9 cellular contexts compared by ENCODE assay signal in genomic region chr19:17385878-17386611, GRCh38. TPM values are rescaled to one million over a fixed set of nuclear protein-coding genes. Genes with fewer than 3 reads are reported as not detected.
DNase-seq lines count a peak whose midpoint lies in the region; ATAC-seq and TF ChIP-seq lines count a peak whose summit lies in the region.
"Had no signal": no experiment of that assay in that cellular context is flagged by ENCODE, and none has a peak within 500 bp of the region (broad histone marks: within the 10 kb centered on the region; RNA-seq: fewer than 3 reads in every experiment).

No MANE protein-coding gene starts in this region.

- H3K36me3 Mint-ChIP-seq in CD4-positive, alpha-beta T cell (ENCODE audit: low read depth) = no peaks in the 10 kb centered on the region
- no peaks in the 10 kb centered on the region for H3K36me3 Mint-ChIP-seq in activated naive CD8-positive, alpha-beta T cell treated with anti-CD3 and anti-CD28 coated beads for 36 hours

- peak; percentile 51 for ATAC-seq in CD4-positive, alpha-beta T cell (ENCODE audit: poor library complexity)
- ATAC-seq in right cardiac atrium (peak; percentile 48 to 77), HG03442 (IDR thresholded peaks at IDR 0.05; ENCODE audit: unreplicated experiment) (no peak)

- no peaks in the 10 kb centered on the region for H3K9me3 ChIP-seq in CD4-positive, alpha-beta T cell (ENCODE audit: control insufficient read depth, low read length)
- H3K9me3 ChIP-seq in right cardiac atrium (ENCODE audit: control insufficient read depth, low read length) = no peaks in the 10 kb centered on the region

- no peak overlapping the region for H3K4me3 ChIP-seq in right cardiac atrium (ENCODE audit: low read length)

- POLR2A ChIA-PET in CD4-positive, alpha-beta T cell (lab: Charles Lee) = interaction anchor here (0.9 to 1.0 kb wide), 2 partner anchors 9 to 93 kb away, joined by 3 read pairs; no protein-coding TSS in a partner anchor

- H3K4me1 Mint-ChIP-seq in CD4-positive, alpha-beta T cell (ENCODE audit: low read depth) = peaks cover 10% of the 10 kb centered on the region
- peaks cover 7% of the 10 kb centered on the region for H3K4me1 Mint-ChIP-seq in activated naive CD8-positive, alpha-beta T cell treated with anti-CD3 and anti-CD28 coated beads for 36 hours

- no peaks in the 10 kb centered on the region for H3K9me3 Mint-ChIP-seq in CD4-positive, alpha-beta T cell
- no peaks in the 10 kb centered on the region for H3K9me3 Mint-ChIP-seq in activated naive CD8-positive, alpha-beta T cell treated with anti-CD3 and anti-CD28 coated beads for 36 hours

- CTCF ChIA-PET in CD4-positive, alpha-beta T cell (lab: Charles Lee) = interaction anchor here (0.6 to 2.2 kb wide), 16 partner anchors 10 to 126 kb away, joined by 3 to 17 read pairs (median 3); partner anchors contain the start of genes ABHD8, BST2, MVB12A and TMEM221

- DNase-seq in CD4-positive, alpha-beta T cell = peak; percentile 40 to 72 (median 52)
- peak; percentile 53 for DNase-seq in HT-29 (ENCODE audit: low spot score)
- DNase-seq in SK-N-DZ (ENCODE audit: low spot score) = peak; percentile 56
- peak; percentile 70 for DNase-seq in activated naive CD8-positive, alpha-beta T cell treated with anti-CD3 and anti-CD28 coated beads for 36 hours
- peak; percentile 78 to 88 (median 88) for DNase-seq in right cardiac atrium
- peak; percentile 65 for DNase-seq in stimulated activated CD4-positive, alpha-beta T cell treated with anti-CD3 and anti-CD28 coated beads, Interleukin-12 subunit alpha, Interleukin-12 subunit beta, amount 100 ng/mL, for 4 hours
- no peak for DNase-seq in globus pallidus (ENCODE audit: low spot score)

- peak; percentile 92 for TF ChIP-seq CTCF in CD4-positive, alpha-beta T cell (IDR thresholded peaks at IDR 0.05)

- intact Hi-C loops in CD4-positive, alpha-beta T cell (cut with DNase I, micrococcal nuclease) = loop anchor here (1.0 to 10.0 kb wide), 5 partner anchors 40 to 321 kb away; partner anchors contain the start of genes BABAM1 (in 1 of the 2) and USHBP1 (in 1 of the 2)
- intact Hi-C loops in right cardiac atrium (cut with DNase I) = loop anchor here in 3 of 4 donors (2.0 to 10.0 kb wide), 3 partner anchors 39 to 91 kb away; no protein-coding TSS in a partner anchor

- 30% methylated on average over 20 of the region's 20 CpGs for WGBS in right cardiac atrium

- H3K27ac Mint-ChIP-seq in CD4-positive, alpha-beta T cell = no peak overlapping the region
- H3K27ac Mint-ChIP-seq in activated naive CD8-positive, alpha-beta T cell treated with anti-CD3 and anti-CD28 coated beads for 36 hours = no peak overlapping the region

- no peaks in the 10 kb centered on the region for H3K27me3 ChIP-seq in CD4-positive, alpha-beta T cell (ENCODE audit: control insufficient read depth, insufficient read depth, low read length)
- no peaks in the 10 kb centered on the region for H3K27me3 ChIP-seq in right cardiac atrium (ENCODE audit: control insufficient read depth, insufficient read depth)

- no peaks in the 10 kb centered on the region for H3K4me1 ChIP-seq in right cardiac atrium (ENCODE audit: control insufficient read depth, insufficient read depth, low read length)

- peak overlapping the region; percentile 38 for H3K4me3 Mint-ChIP-seq in CD4-positive, alpha-beta T cell
- H3K4me3 Mint-ChIP-seq in activated naive CD8-positive, alpha-beta T cell treated with anti-CD3 and anti-CD28 coated beads for 36 hours = no peak overlapping the region

- no peak overlapping the region for H3K27ac ChIP-seq in CD4-positive, alpha-beta T cell (ENCODE audit: low read depth, low read length)
- H3K27ac ChIP-seq in right cardiac atrium (ENCODE audit: low read length) = no peak overlapping the region

- no peaks in the 10 kb centered on the region for H3K27me3 Mint-ChIP-seq in CD4-positive, alpha-beta T cell
- peaks cover 9% of the 10 kb centered on the region for H3K27me3 Mint-ChIP-seq in activated naive CD8-positive, alpha-beta T cell treated with anti-CD3 and anti-CD28 coated beads for 36 hours

RNA-seq across cellular contexts. Expression of gene CCDC194, which starts 8.0 kb away (rescaled TPM):
- not detected for total RNA-seq in CD4-positive, alpha-beta T cell
- total RNA-seq in HT-29 (2014; rRNA removed; shearing (Covaris generic)) = 0.81 and 1.6 TPM in 2 replicates
- not detected in 2 replicates for polyA plus RNA-seq in SK-N-DZ (2014; cell fraction: cytosol; rRNA removed)
- not detected in 2 replicates for polyA plus RNA-seq in SK-N-DZ (2014; cell fraction: nucleus; rRNA removed)
- total RNA-seq in activated naive CD8-positive, alpha-beta T cell treated with anti-CD3 and anti-CD28 coated beads for 36 hours = 1 to 10 TPM in 1 of 2 experiments, under 1 TPM in 1; 0.96 to 1.6 TPM
- under 1 TPM in 1 of 4 donors, not detected in 3; 0.43 TPM for total RNA-seq in right cardiac atrium
- not detected for polyA plus RNA-seq in right cardiac atrium
- total RNA-seq: skeletal muscle tissue had no signal

RNA-seq across cellular contexts. Expression of gene PLVAP, which starts 8.9 kb away (rescaled TPM):
- total RNA-seq in CD4-positive, alpha-beta T cell = not detected
- not detected in 2 replicates for total RNA-seq in HT-29 (2014; rRNA removed; shearing (Covaris generic))
- polyA plus RNA-seq in SK-N-DZ (2014; cell fraction: cytosol; rRNA removed) = not detected in 2 replicates
- not detected in 2 replicates for polyA plus RNA-seq in SK-N-DZ (2014; cell fraction: nucleus; rRNA removed)
- not detected for total RNA-seq in activated naive CD8-positive, alpha-beta T cell treated with anti-CD3 and anti-CD28 coated beads for 36 hours
- 100 to 1,000 TPM; 105 to 113 (median 108) TPM for total RNA-seq in right cardiac atrium
- polyA plus RNA-seq in right cardiac atrium = 81.7 TPM

RNA-seq across cellular contexts. Expression of gene BST2, which starts 19.4 kb away (rescaled TPM):
- total RNA-seq in CD4-positive, alpha-beta T cell = 10 to 100 TPM; 16.1 to 16.8 TPM
- total RNA-seq in HT-29 (2014; rRNA removed; shearing (Covaris generic)) = 134 and 172 TPM in 2 replicates
- polyA plus RNA-seq in SK-N-DZ (2014; cell fraction: cytosol; rRNA removed) = 28.7 and 30.0 TPM in 2 replicates
- 16.6 and 18.5 TPM in 2 replicates for polyA plus RNA-seq in SK-N-DZ (2014; cell fraction: nucleus; rRNA removed)
- total RNA-seq in activated naive CD8-positive, alpha-beta T cell treated with anti-CD3 and anti-CD28 coated beads for 36 hours = 10 to 100 TPM; 92.6 to 98.6 TPM
- 10 to 100 TPM; 32.3 to 56.3 (median 39.6) TPM for total RNA-seq in right cardiac atrium
- 45.1 TPM for polyA plus RNA-seq in right cardiac atrium

RNA-seq across cellular contexts. Expression of gene MVB12A, which starts 33.8 kb away (rescaled TPM):
- total RNA-seq in CD4-positive, alpha-beta T cell = 10 to 100 TPM in 1 of 2 experiments, 1 to 10 TPM in 1; 9.8 to 10.7 TPM
- total RNA-seq in HT-29 (2014; rRNA removed; shearing (Covaris generic)) = 59.0 and 77.0 TPM in 2 replicates
- polyA plus RNA-seq in SK-N-DZ (2014; cell fraction: cytosol; rRNA removed) = 149 and 153 TPM in 2 replicates
- polyA plus RNA-seq in SK-N-DZ (2014; cell fraction: nucleus; rRNA removed) = 92.8 and 117 TPM in 2 replicates
- 10 to 100 TPM; 26.4 to 27.4 TPM for total RNA-seq in activated naive CD8-positive, alpha-beta T cell treated with anti-CD3 and anti-CD28 coated beads for 36 hours
- 10 to 100 TPM; 20.6 to 27.2 (median 23.4) TPM for total RNA-seq in right cardiac atrium
- 30.5 TPM for polyA plus RNA-seq in right cardiac atrium

RNA-seq across cellular contexts. Expression of gene GTPBP3, which starts 48.7 kb away (rescaled TPM):
- total RNA-seq in CD4-positive, alpha-beta T cell = 10 to 100 TPM; 21.2 to 24.0 TPM
- total RNA-seq in HT-29 (2014; rRNA removed; shearing (Covaris generic)) = 40.0 and 64.4 TPM in 2 replicates
- 66.6 and 71.1 TPM in 2 replicates for polyA plus RNA-seq in SK-N-DZ (2014; cell fraction: cytosol; rRNA removed)
- 107 and 148 TPM in 2 replicates for polyA plus RNA-seq in SK-N-DZ (2014; cell fraction: nucleus; rRNA removed)
- 10 to 100 TPM; 49.0 to 49.6 TPM for total RNA-seq in activated naive CD8-positive, alpha-beta T cell treated with anti-CD3 and anti-CD28 coated beads for 36 hours
- total RNA-seq in right cardiac atrium = 10 to 100 TPM in 2 of 4 donors, 1 to 10 TPM in 2; 7.9 to 11.3 (median 10.3) TPM
- polyA plus RNA-seq in right cardiac atrium = 8.4 TPM

Comparison
In these comparisons a context has a peak if more than half of its experiments do, and no peak if none do; other contexts are left out.
1. RNA of gene PLVAP, which starts 8.9 kb away (total RNA-seq): 105 to 113 TPM in right cardiac atrium; not detected in CD4-positive, alpha-beta T cell, not detected in HT-29 and not detected in activated naive CD8-positive, alpha-beta T cell treated with anti-CD3 and anti-CD28 coated beads for 36 hours; every median in the first group is over 10 times any median in the second.